In the genomic region with DNA sequence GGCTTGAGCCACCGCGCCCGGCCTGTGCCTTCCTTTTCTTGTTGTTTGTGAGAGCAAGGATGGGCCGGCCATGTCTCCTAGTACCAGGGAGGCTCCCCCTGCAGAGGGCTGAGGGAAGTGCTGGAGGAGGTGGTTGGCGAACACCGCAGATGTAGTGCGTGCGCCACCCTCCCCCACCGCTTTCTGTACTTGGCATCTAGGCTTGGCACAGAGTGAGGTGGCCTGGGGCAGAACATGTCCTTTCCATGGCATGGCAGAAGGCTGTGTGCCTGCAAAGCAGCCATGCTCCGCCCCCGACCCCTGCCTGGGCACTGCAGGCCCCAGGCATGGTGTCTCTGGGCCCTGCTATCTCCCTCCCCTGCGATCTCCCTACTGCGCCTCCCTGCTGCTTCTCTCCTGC, we compare ENCODE assay signal across 7 cellular contexts. TPM values are rescaled to one million over a fixed set of nuclear protein-coding genes. Genes with fewer than 3 reads are reported as not detected.
DNase-seq lines count a peak whose midpoint lies in the region; ATAC-seq and TF ChIP-seq lines count a peak whose summit lies in the region.

No MANE protein-coding gene starts in this region.

- H3K23ac ChIP-seq in neuronal stem cell (ENCODE audit: low read depth, low read length, poor library complexity) = peak overlapping the region; percentile 45

- H2AK5ac ChIP-seq in neuronal stem cell (ENCODE audit: low read depth, low read length) = no peak overlapping the region

- H3K36me3 ChIP-seq in GM06990 (ENCODE audit: control insufficient read depth, insufficient read depth, low read length) (no peaks in the 10 kb centered on the region), neuronal stem cell (replicated peaks in 1 of 2; ENCODE audit: control insufficient read depth in 2 of 2, insufficient read depth in 2 of 2, low read length in 2 of 2) (peaks cover 0 to 2% of the 10 kb centered on the region in 2 donors)

- no peak overlapping the region for H2AFZ ChIP-seq in neuronal stem cell (ENCODE audit: low read length)

- H3K18ac ChIP-seq in neuronal stem cell (ENCODE audit: low read length) = peak overlapping the region; percentile 72

- no peak overlapping the region for H3K4ac ChIP-seq in neuronal stem cell (ENCODE audit: low read length)

- ATAC-seq in HG02840 (IDR thresholded peaks at IDR 0.05; ENCODE audit: low FRiP score, unreplicated experiment) = no peak

- no peak overlapping the region for H3K4me3 ChIP-seq in GM06990 (replicated peaks; ENCODE audit: low read depth, low read length)
- no peak overlapping the region for H3K4me3 ChIP-seq in NB4 (ENCODE audit: low read depth, low read length)
- no peak overlapping the region for H3K4me3 ChIP-seq in neuronal stem cell (ENCODE audit: low read length in 2 of 2)

- H2BK120ac ChIP-seq in neuronal stem cell (ENCODE audit: low read depth, low read length) = no peak overlapping the region

- no peak overlapping the region for H2BK12ac ChIP-seq in neuronal stem cell (ENCODE audit: low read length)

- peak overlapping the region; percentile 32 for H3K14ac ChIP-seq in neuronal stem cell (ENCODE audit: low read length)

- no peak overlapping the region for H2BK5ac ChIP-seq in neuronal stem cell (ENCODE audit: low read length)

- no CpG with 5 or more reads among the region's 13 CpGs for WGBS in neuronal stem cell (ENCODE audit: extremely low coverage in 2 of 2, insufficient read length in 2 of 2, insufficient replicate concordance in 1 of 2), 2 donors

- peak; percentile 22 for TF ChIP-seq CTCF in GM06990 (IDR thresholded peaks at IDR 0.05; ENCODE audit: insufficient read depth, low read length, poor library complexity, severe bottlenecking)
- TF ChIP-seq CTCF in NB4 (IDR thresholded peaks at IDR 0.05; ENCODE audit: low read depth, low read length) = peak; percentile 43

- peaks cover 1 to 14% of the 10 kb centered on the region in 2 donors for H3K4me1 ChIP-seq in neuronal stem cell (ENCODE audit: control insufficient read depth in 2 of 2, insufficient read depth in 1 of 2, low read depth in 1 of 2, low read length in 2 of 2)

- H3K4me2 ChIP-seq in neuronal stem cell (ENCODE audit: insufficient read depth, low read length, poor library complexity, severe bottlenecking) = no peak overlapping the region

- no peak overlapping the region for H4K8ac ChIP-seq in neuronal stem cell (ENCODE audit: low read depth, low read length)

- H2BK15ac ChIP-seq in neuronal stem cell (ENCODE audit: low read length) = no peak overlapping the region

- H4K91ac ChIP-seq in neuronal stem cell (ENCODE audit: low read depth, low read length, poor library complexity) = no peak overlapping the region

- peak overlapping the region; percentile 47 for H3K9ac ChIP-seq in neuronal stem cell (ENCODE audit: low read depth, low read length, poor library complexity)

- H3K27me3 ChIP-seq in GM06990 (replicated peaks; ENCODE audit: control insufficient read depth, insufficient read depth, low read length) (no peaks in the 10 kb centered on the region; the same call in none of the 2 replicates), neuronal stem cell (ENCODE audit: control insufficient read depth in 3 of 3, insufficient read depth in 3 of 3, low read depth in 1 of 3, low read length in 3 of 3) (no peaks in the 10 kb centered on the region)

- H3K27ac ChIP-seq in neuronal stem cell (replicated peaks; ENCODE audit: low read length) = no peak overlapping the region

- DNase-seq in GM06990 (ENCODE audit: extremely low read depth, insufficient read length) (no peak), NB4 (ENCODE audit: low read depth) (peak; percentile 29), dermis blood vessel endothelial cell (peak; percentile 18), neuronal stem cell (ENCODE audit: low spot score) (no peak), ureter (ENCODE audit: low spot score) (no peak), GM19238 (ENCODE audit: insufficient read length, low spot score) (no peak)

- TF ChIP-seq POLR2A in NB4 (IDR thresholded peaks at IDR 0.05; ENCODE audit: extremely low read depth, insufficient read length) = no peak

- peaks cover 14% of the 10 kb centered on the region for H3K79me1 ChIP-seq in neuronal stem cell (ENCODE audit: low read depth, low read length)

- no peaks in the 10 kb centered on the region for H3K9me3 ChIP-seq in neuronal stem cell (replicated peaks in 1 of 2; ENCODE audit: control insufficient read depth in 2 of 2, insufficient read depth in 1 of 2, low read depth in 1 of 2, low read length in 2 of 2)

RNA-seq across cellular contexts. Expression of gene ALPL, which starts 30.7 kb away (rescaled TPM):
- total RNA-seq in dermis blood vessel endothelial cell (0.19 and 0.34 TPM in 2 replicates), ureter (12.9 TPM)
- 113 TPM for polyA plus RNA-seq in neuronal stem cell (2013, experiment 1 of 2)
- polyA plus RNA-seq in neuronal stem cell (2013, experiment 2 of 2) = 113 TPM

Comparison
In these comparisons a context has a peak if more than half of its experiments do, and no peak if none do; other contexts are left out.
1. DNase-seq: peak in NB4 (single experiment) and dermis blood vessel endothelial cell (single experiment); none in GM06990 (single experiment), neuronal stem cell (single experiment), ureter (single experiment) and GM19238 (single experiment).
2. RNA of gene ALPL, which starts 30.7 kb away (total RNA-seq): 12.9 TPM in ureter (single experiment); 0.19 to 0.34 TPM in dermis blood vessel endothelial cell; every median in the first group is over 10 times any median in the second.